27 cellular contexts compared by ENCODE assay signal in the genomic region with DNA sequence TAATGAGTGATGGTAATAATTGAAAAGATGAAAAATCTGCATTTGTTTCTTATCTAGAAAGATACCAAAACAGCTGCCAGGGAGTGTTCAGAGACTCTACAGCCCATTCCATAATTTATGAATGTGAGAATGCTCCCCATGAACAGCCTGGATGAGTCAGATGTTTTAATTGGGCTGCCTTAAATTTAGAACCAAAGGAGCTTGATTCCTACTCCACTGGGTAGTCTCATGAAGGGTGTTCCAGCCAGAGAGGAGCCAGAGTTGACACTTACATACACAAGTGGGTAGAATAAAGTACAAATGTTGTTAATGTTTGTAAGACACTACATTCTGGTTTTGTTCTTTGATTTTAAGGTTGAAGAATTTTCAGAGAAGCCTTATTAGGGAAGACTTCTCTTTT.
"Had no signal": no experiment of that assay in that cellular context is flagged by ENCODE, and none has a peak within 500 bp of the region (broad histone marks: within the 10 kb centered on the region; RNA-seq: fewer than 3 reads in every experiment).

No MANE protein-coding gene starts in this region.

- DNase-seq: activated CD4-positive, alpha-beta T cell treated with anti-CD3 and anti-CD28 coated beads for 1 hour; activated CD4-positive, alpha-beta T cell treated with anti-CD3 and anti-CD28 coated beads, Interleukin-2, amount 50 U/mL, for 4 hours; activated CD4-positive, CD25-positive, alpha-beta regulatory T cell; activated effector memory CD4-positive, alpha-beta T cell treated with anti-CD3 and anti-CD28 coated beads, Interleukin-2, amount 50 U/mL, for 16 hours; activated naive CD4-positive, alpha-beta T cell; activated naive CD4-positive, alpha-beta T cell treated with anti-CD3 and anti-CD28 coated beads, Interleukin-2, amount 50 U/mL, for 16 hours; activated naive CD8-positive, alpha-beta T cell treated with anti-CD3 and anti-CD28 coated beads for 36 hours; activated T-cell treated with anti-CD3 and anti-CD28 coated beads, Interleukin-2, amount 50 U/mL, for 1 hour; NCI-H1105; NCI-H1436; NCI-H1694; NCI-H2029; NCI-H345; NCI-H524 treated with DMSO at 0.1 percent for 48 hours; NK-92 treated with Interleukin-12 subunit alpha and Interleukin-12 subunit beta, amount 100 ng/mL, for 24 hours; SIG-M5; T-helper 17 cell; WERI-Rb-1 had no signal

- H3K36me3 ChIP-seq: cardiac muscle cell, WERI-Rb-1 had no signal

- H3K27me3 ChIP-seq: cardiac muscle cell had no signal

- H3K4me3 ChIP-seq: cardiac muscle cell, PC-9 had no signal

- H3K27ac ChIP-seq: cardiac muscle cell, KMS-11, PC-9, RWPE1, WERI-Rb-1 had no signal

- H3K9ac ChIP-seq: KMS-11 had no signal

- ATAC-seq: activated CD8-positive, alpha-beta T cell treated with anti-CD3 and anti-CD28 coated beads for 36 hours; activated T-cell treated with anti-CD3 and anti-CD28 coated beads, Interleukin-2, amount 50 U/mL, for 72 hours; activated T-helper 17 cell treated with anti-CD3 and anti-CD28 coated beads, Interleukin-2, amount 50 U/mL, for 72 hours; Right ventricle myocardium inferior; T-cell; T-helper 17 cell had no signal

- H2AFZ ChIP-seq: PC-9 had no signal

- H3K4me2 ChIP-seq: KMS-11, PC-9 had no signal
